Comparison of ENCODE assay signal across 4 cellular contexts in the genomic region with DNA sequence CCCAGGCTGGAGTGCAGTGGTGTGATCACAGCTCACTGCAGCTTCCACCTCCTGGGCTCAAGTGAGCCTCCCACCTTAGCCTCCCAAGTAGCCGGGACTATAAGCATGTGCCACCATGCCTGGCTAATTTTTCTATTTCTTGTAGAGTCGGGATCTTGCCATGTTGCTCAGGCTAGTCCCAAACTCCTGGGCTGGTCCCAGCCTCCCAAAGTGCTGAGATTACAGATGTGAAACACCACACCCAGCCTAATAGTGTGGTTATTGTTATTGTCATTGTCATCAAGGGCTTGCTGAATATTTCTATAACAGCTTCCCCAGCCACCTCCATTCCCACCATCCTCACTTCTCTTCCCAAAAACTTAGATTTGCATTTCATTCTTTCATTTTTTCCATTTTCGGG. TPM values are rescaled to one million over a fixed set of nuclear protein-coding genes. Genes with fewer than 3 reads are reported as not detected.
"Had no signal": no experiment of that assay in that cellular context is flagged by ENCODE, and none has a peak within 500 bp of the region (broad histone marks: within the 10 kb centered on the region; RNA-seq: fewer than 3 reads in every experiment).

No MANE protein-coding gene starts in this region.

- H3K4me3 ChIP-seq: GM12878 had no signal

- DNase-seq: GDM1, GF-D8 had no signal

RNA-seq across cellular contexts. Expression of gene OR2Z1, which starts 2.8 kb away (rescaled TPM):
- total RNA-seq: G401, GM12878 had no signal

RNA-seq across cellular contexts. Expression of gene ACTL9, which starts 25.7 kb away (rescaled TPM):
- total RNA-seq: G401, GM12878 had no signal
